1 cellular context compared by ENCODE assay signal in the genomic region with DNA sequence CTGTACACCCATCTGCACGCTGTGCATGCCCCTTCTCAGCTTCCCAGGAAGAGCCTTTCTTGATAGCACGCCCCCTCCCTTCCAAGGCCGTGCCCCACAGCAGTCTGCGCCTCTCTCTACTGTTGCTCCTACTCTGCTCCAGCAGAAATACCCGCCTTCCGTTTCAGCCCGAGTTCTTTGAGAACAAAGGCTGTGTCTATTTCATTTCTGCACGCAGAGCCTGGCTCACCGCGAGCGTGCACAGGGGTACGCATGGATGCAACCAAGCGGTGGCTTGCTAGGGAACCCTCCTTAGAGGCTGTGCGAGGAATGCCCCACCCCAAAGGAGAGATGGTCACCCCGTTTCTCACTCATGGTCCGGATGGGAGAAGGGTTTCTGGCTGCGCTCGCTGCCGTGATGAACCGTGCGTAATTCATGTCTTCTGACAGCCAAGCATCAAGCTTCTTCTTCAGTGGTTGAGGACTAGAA.
TF ChIP-seq lines count a peak whose summit lies in the region.

No MANE protein-coding gene starts in this region.

TF ChIP-seq in HepG2, 621 proteins besides CTCF, POLR2A, EP300 and RAD21 (continued from another document and continues in another):
- TF ChIP-seq ZNF558 (CRISPR knock-in tag; IDR thresholded peaks at IDR 0.05; ENCODE audit: borderline replicate concordance), result no peak
- TF ChIP-seq CREM (IDR thresholded peaks at IDR 0.05), result no peak
- TF ChIP-seq CREM (CRISPR knock-in tag; IDR thresholded peaks at IDR 0.05), result no peak
- TF ChIP-seq NONO (IDR thresholded peaks at IDR 0.05), result no peak
- TF ChIP-seq NONO (CRISPR knock-in tag; conservative IDR thresholded peaks at IDR 0.05), result no peak
- TF ChIP-seq MED8 (CRISPR knock-in tag; IDR thresholded peaks at IDR 0.05; ENCODE audit: insufficient replicate concordance), result no peak
- no peak for TF ChIP-seq DR1 (CRISPR knock-in tag; IDR thresholded peaks at IDR 0.05)
- no peak for TF ChIP-seq HOMEZ (CRISPR knock-in tag; IDR thresholded peaks at IDR 0.05; ENCODE audit: low read depth)
- TF ChIP-seq ZNF552 (CRISPR knock-in tag; IDR thresholded peaks at IDR 0.05; ENCODE audit: borderline replicate concordance), result no peak
- TF ChIP-seq SIN3B (IDR thresholded peaks at IDR 0.05; ENCODE audit: low read length), result no peak
- no peak for TF ChIP-seq EEA1 (CRISPR knock-in tag; IDR thresholded peaks at IDR 0.05; ENCODE audit: borderline replicate concordance)
- TF ChIP-seq FOXJ3 (CRISPR knock-in tag; IDR thresholded peaks at IDR 0.05; ENCODE audit: borderline replicate concordance), result no peak
- no peak for TF ChIP-seq DPF2 (CRISPR knock-in tag; IDR thresholded peaks at IDR 0.05; ENCODE audit: borderline replicate concordance, low read depth)
- peak; percentile 12; the same call in 1 of the 2 replicates for TF ChIP-seq MYC (CRISPR knock-in tag; IDR thresholded peaks at IDR 0.05; ENCODE audit: borderline replicate concordance)
- no peak for TF ChIP-seq ARHGAP35 (CRISPR knock-in tag; IDR thresholded peaks at IDR 0.05; ENCODE audit: borderline replicate concordance)
- no peak for TF ChIP-seq RORA (CRISPR knock-in tag; IDR thresholded peaks at IDR 0.05)
- no peak for TF ChIP-seq CHD2 (IDR thresholded peaks at IDR 0.05; ENCODE audit: low read depth, low read length)
- TF ChIP-seq, protein P1, sequence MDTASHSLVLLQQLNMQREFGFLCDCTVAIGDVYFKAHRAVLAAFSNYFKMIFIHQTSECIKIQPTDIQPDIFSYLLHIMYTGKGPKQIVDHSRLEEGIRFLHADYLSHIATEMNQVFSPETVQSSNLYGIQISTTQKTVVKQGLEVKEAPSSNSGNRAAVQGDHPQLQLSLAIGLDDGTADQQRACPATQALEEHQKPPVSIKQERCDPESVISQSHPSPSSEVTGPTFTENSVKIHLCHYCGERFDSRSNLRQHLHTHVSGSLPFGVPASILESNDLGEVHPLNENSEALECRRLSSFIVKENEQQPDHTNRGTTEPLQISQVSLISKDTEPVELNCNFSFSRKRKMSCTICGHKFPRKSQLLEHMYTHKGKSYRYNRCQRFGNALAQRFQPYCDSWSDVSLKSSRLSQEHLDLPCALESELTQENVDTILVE (CRISPR knock-in tag; IDR thresholded peaks at IDR 0.05), result no peak
- no peak for TF ChIP-seq POLR2AphosphoS5 (IDR thresholded peaks at IDR 0.05; ENCODE audit: low read depth, low read length)
- no peak for TF ChIP-seq SRSF9 (IDR thresholded peaks at IDR 0.05; ENCODE audit: borderline replicate concordance, insufficient read depth, low read depth, low read length, poor library complexity, severe bottlenecking)
- TF ChIP-seq ELF4 (CRISPR knock-in tag; IDR thresholded peaks at IDR 0.05; ENCODE audit: borderline replicate concordance), result no peak
- TF ChIP-seq MAFF (IDR thresholded peaks at IDR 0.05; ENCODE audit: low read depth, low read length), result no peak
- TF ChIP-seq KLF13 (CRISPR knock-in tag; IDR thresholded peaks at IDR 0.05), result no peak
- peak; percentile 47; the same call in 1 of the 2 replicates for TF ChIP-seq ZFP41 (CRISPR knock-in tag; IDR thresholded peaks at IDR 0.05; ENCODE audit: borderline replicate concordance)
- peak; percentile 38; the same call in 1 of the 2 replicates for TF ChIP-seq ZNF225 (CRISPR knock-in tag; IDR thresholded peaks at IDR 0.05)
- TF ChIP-seq AHR (CRISPR knock-in tag; IDR thresholded peaks at IDR 0.05), result no peak
- TF ChIP-seq MEIS1 (CRISPR knock-in tag; IDR thresholded peaks at IDR 0.05; ENCODE audit: borderline replicate concordance), result no peak
- TF ChIP-seq ZNF512 (CRISPR knock-in tag; IDR thresholded peaks at IDR 0.05), result no peak
- TF ChIP-seq ZNF234 (CRISPR knock-in tag; conservative IDR thresholded peaks at IDR 0.05), result no peak
- no peak for TF ChIP-seq SP5 (CRISPR knock-in tag; IDR thresholded peaks at IDR 0.05; ENCODE audit: borderline replicate concordance, low read depth)
- no peak for TF ChIP-seq PATZ1 (CRISPR knock-in tag; IDR thresholded peaks at IDR 0.05)
- TF ChIP-seq BCLAF1 (IDR thresholded peaks at IDR 0.05), result no peak
- peak; percentile 11 for TF ChIP-seq ZNF883 (CRISPR knock-in tag; IDR thresholded peaks at IDR 0.05; ENCODE audit: not compliant biosample characterization)
- no peak for TF ChIP-seq ZNF460 (CRISPR knock-in tag; IDR thresholded peaks at IDR 0.05; ENCODE audit: borderline replicate concordance)
- no peak for TF ChIP-seq ETV5 (CRISPR knock-in tag; IDR thresholded peaks at IDR 0.05; ENCODE audit: borderline replicate concordance)
- no peak for TF ChIP-seq ESRRA (CRISPR knock-in tag; IDR thresholded peaks at IDR 0.05; ENCODE audit: low read depth)
- no peak for TF ChIP-seq ZNF317 (CRISPR knock-in tag; IDR thresholded peaks at IDR 0.05)
- TF ChIP-seq ZNF121 (CRISPR knock-in tag; IDR thresholded peaks at IDR 0.05), result no peak
- TF ChIP-seq HDAC6 (IDR thresholded peaks at IDR 0.05; ENCODE audit: low read depth, low read length), result no peak
- no peak for TF ChIP-seq ATF1 (CRISPR knock-in tag; IDR thresholded peaks at IDR 0.05)
- TF ChIP-seq ZNF20 (CRISPR knock-in tag; IDR thresholded peaks at IDR 0.05), result no peak
- peak; percentile 7; the same call in 1 of the 2 replicates for TF ChIP-seq SP4 (CRISPR knock-in tag; IDR thresholded peaks at IDR 0.05)
- TF ChIP-seq, protein P2, sequence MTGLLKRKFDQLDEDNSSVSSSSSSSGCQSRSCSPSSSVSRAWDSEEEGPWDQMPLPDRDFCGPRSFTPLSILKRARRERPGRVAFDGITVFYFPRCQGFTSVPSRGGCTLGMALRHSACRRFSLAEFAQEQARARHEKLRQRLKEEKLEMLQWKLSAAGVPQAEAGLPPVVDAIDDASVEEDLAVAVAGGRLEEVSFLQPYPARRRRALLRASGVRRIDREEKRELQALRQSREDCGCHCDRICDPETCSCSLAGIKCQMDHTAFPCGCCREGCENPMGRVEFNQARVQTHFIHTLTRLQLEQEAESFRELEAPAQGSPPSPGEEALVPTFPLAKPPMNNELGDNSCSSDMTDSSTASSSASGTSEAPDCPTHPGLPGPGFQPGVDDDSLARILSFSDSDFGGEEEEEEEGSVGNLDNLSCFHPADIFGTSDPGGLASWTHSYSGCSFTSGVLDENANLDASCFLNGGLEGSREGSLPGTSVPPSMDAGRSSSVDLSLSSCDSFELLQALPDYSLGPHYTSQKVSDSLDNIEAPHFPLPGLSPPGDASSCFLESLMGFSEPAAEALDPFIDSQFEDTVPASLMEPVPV (CRISPR knock-in tag; IDR thresholded peaks at IDR 0.05), result no peak
- TF ChIP-seq SPEN (CRISPR knock-in tag; IDR thresholded peaks at IDR 0.05; ENCODE audit: low read depth), result no peak
- TF ChIP-seq MLLT10 (CRISPR knock-in tag; IDR thresholded peaks at IDR 0.05), result no peak
- no peak for TF ChIP-seq MED1 (CRISPR knock-in tag; IDR thresholded peaks at IDR 0.05)
- TF ChIP-seq DMTF1 (CRISPR knock-in tag; IDR thresholded peaks at IDR 0.05), result 0 out of 2 replicates have a peak, but pooled peaks have one; percentile 60
- TF ChIP-seq ZBTB4 (CRISPR knock-in tag; IDR thresholded peaks at IDR 0.05; ENCODE audit: borderline replicate concordance), result no peak
- no peak for TF ChIP-seq MATR3 (CRISPR knock-in tag; IDR thresholded peaks at IDR 0.05)
- no peak for TF ChIP-seq FOSL2 (CRISPR knock-in tag; IDR thresholded peaks at IDR 0.05)
- no peak for TF ChIP-seq SATB2 (CRISPR knock-in tag; IDR thresholded peaks at IDR 0.05)
- TF ChIP-seq XBP1 (CRISPR knock-in tag; IDR thresholded peaks at IDR 0.05), result no peak
- peak; percentile 65; the same call in 1 of the 2 replicates for TF ChIP-seq ZNF343 (CRISPR knock-in tag; IDR thresholded peaks at IDR 0.05)
- no peak for TF ChIP-seq MTA3 (CRISPR knock-in tag; IDR thresholded peaks at IDR 0.05)
